ENCODE assay signal across 8 cellular contexts in the genomic region with DNA sequence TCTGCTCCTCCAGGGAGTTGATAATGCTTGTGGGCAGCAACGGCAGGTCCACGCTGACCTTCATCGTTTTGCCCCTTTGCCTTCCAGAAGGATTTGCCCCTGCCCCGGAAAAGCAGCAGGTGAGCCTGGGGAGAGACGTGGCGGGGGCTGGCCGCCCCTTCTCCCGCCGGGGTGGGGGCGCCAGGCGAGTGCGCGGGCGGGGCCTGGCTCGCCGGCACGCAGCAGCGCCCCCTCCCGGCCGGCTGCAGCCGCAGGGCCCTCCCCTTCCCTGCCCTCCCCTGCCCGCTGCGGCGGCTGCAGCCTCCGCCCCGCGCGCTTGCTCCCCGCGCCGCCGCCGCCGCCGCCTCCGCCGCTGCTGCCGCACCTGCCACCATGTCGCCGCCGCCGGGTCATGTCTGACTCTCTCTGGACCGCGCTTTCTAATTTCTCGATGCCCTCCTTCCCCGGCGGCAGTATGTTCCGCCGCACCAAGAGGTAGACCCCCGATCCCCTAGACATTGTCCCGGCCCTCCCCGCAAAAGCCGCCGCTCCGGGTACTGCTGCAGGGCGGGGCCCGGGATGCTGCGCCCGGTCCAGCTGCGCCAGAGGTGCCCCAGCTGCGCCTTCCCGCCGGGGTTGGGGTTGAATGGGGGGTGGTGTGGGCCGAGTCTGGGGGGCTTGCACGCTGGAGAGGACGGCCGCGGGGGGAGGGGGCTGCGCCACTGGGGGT. TPM values are rescaled to one million over a fixed set of nuclear protein-coding genes. Genes with fewer than 3 reads are reported as not detected.
A peak's percentile ranks its signal among the peaks of the same experiment; 100 is the strongest.
DNase-seq lines count a peak whose midpoint lies in the region; ATAC-seq and TF ChIP-seq lines count a peak whose summit lies in the region.

A gene (plus strand): TSS at position 334 of the 709 bp plus-strand sequence. CDS start 58 bp downstream, at position 392.

- H4K20me1 ChIP-seq in H9 (ENCODE audit: control insufficient read depth, insufficient read depth, insufficient read length) = no peaks in the 10 kb centered on the region

- no peak for ATAC-seq in GM21737 (IDR thresholded peaks at IDR 0.05; ENCODE audit: unreplicated experiment)
- ATAC-seq in HG02678 (IDR thresholded peaks at IDR 0.05; ENCODE audit: unreplicated experiment) = no peak

- H3K4me1 ChIP-seq in H9 (ENCODE audit: insufficient read depth, low read length) (peaks cover 2% of the 10 kb centered on the region; the same call in 1 of the 2 replicates), NT2/D1 (ENCODE audit: insufficient read depth, insufficient read length) (peaks cover 15% of the 10 kb centered on the region)

- H3K14ac ChIP-seq in H9 (ENCODE audit: insufficient read depth, low read length) = 0 out of 2 replicates have a peak within 1 kb of the TSS, but pooled peaks have one; percentile 41

- H3K27ac Mint-ChIP-seq in H9 = peak within 1 kb of the TSS in 2 of 3 experiments; percentile 36 to 40; a peak in 2 of 7 replicates

- no peak within 1 kb of the TSS for H3K27ac ChIP-seq in H9 (ENCODE audit: insufficient read length, low read depth, low read length)

- WGBS in H9 (ENCODE audit: extremely low coverage, insufficient read length, low lambda C conversion rate) = no CpG with 5 or more reads among the region's 69 CpGs

- no peak within 1 kb of the TSS for H2BK15ac ChIP-seq in H9 (ENCODE audit: low read depth, low read length)

- no peak within 1 kb of the TSS for H2BK5ac ChIP-seq in H9 (ENCODE audit: insufficient read length, low read length)

- H3K27me3 ChIP-seq in H9 (ENCODE audit: insufficient read depth, low read length) (peaks cover 3% of the 10 kb centered on the region; the same call in 1 of the 2 replicates), NT2/D1 (ENCODE audit: insufficient read depth, insufficient read length) (peaks cover 38% of the 10 kb centered on the region)

- H3K23ac ChIP-seq in H9 (ENCODE audit: insufficient read length, low read depth, low read length) = no peak within 1 kb of the TSS

- H3K4me3 Mint-ChIP-seq in H9 = peak within 1 kb of the TSS; percentile 81 to 91

- H4K5ac ChIP-seq in H9 (ENCODE audit: insufficient read length, low read depth, low read length) = no peak within 1 kb of the TSS

- H3K79me2 ChIP-seq in H9 (ENCODE audit: insufficient read depth, low read length) = no peaks in the 10 kb centered on the region

- intact Hi-C loops in head of caudate nucleus (cut with DNase I) = no loop called here

- no peak within 1 kb of the TSS for H3T11ph ChIP-seq in H9 (ENCODE audit: low read length)

- H3K4ac ChIP-seq in H9 (ENCODE audit: low read depth, low read length) = no peak within 1 kb of the TSS

- H3K79me1 ChIP-seq in H9 (ENCODE audit: insufficient read depth, low read depth, low read length, poor library complexity, severe bottlenecking) = no peaks in the 10 kb centered on the region

- H3K56ac ChIP-seq in H9 (ENCODE audit: insufficient read length, low read depth, low read length) = no peak within 1 kb of the TSS

- no peak within 1 kb of the TSS for H2BK120ac ChIP-seq in H9 (ENCODE audit: low read depth, low read length, poor library complexity, severe bottlenecking)

- DNase-seq in Ammon's horn (ENCODE audit: low spot score) (peak; percentile 70), H9 (peak; percentile 65), NT2/D1 (ENCODE audit: low read depth, low spot score) (no peak), head of caudate nucleus (peak in 37 of 42 donors; percentile 26 to 78 (median 58)), putamen (ENCODE audit: low spot score) (peak; percentile 25)
- DNase-seq in activated naive CD4-positive, alpha-beta T cell treated with Interleukin-2 at 50 U/mL for 16 hours = peak; percentile 54

- TF ChIP-seq CTCF in H9 (conservative IDR thresholded peaks at IDR 0.05) = peak; percentile 73

- H4K91ac ChIP-seq in H9 (ENCODE audit: insufficient read length, low read depth, low read length) = no peak within 1 kb of the TSS

- peaks cover 43 to 44% of the 10 kb centered on the region in 2 experiments for H3K4me1 Mint-ChIP-seq in H9

- H2AFZ ChIP-seq in H9 (ENCODE audit: low read length) = no peak within 1 kb of the TSS

- H3K36me3 Mint-ChIP-seq in H9 (ENCODE audit: insufficient read depth in 1 of 3, low read depth in 3 of 3) = peaks cover 0 to 8% (median 8%) of the 10 kb centered on the region in 3 experiments; a peak in 6 of 7 replicates

- H2AK5ac ChIP-seq in H9 (ENCODE audit: insufficient read length, low read length) = no peak within 1 kb of the TSS

- no peaks in the 10 kb centered on the region; a peak in 1 of 5 replicates for H3K9me3 Mint-ChIP-seq in H9

- no peak within 1 kb of the TSS for H3K18ac ChIP-seq in H9 (ENCODE audit: insufficient read length, low read depth, low read length)

- H3K36me3 ChIP-seq in NT2/D1 (ENCODE audit: insufficient read depth, insufficient read length, low read length) = no peaks in the 10 kb centered on the region

- H3K9me3 ChIP-seq in H9 (ENCODE audit: control insufficient read depth, low read depth, low read length) = no peaks in the 10 kb centered on the region
- H3K9me3 ChIP-seq in NT2/D1 (ENCODE audit: insufficient read depth, low read length) = no peaks in the 10 kb centered on the region

- H2BK12ac ChIP-seq in H9 (ENCODE audit: insufficient read length, low read depth, low read length) = no peak within 1 kb of the TSS

- H3K9ac ChIP-seq in H9 (ENCODE audit: extremely low read depth, insufficient read length, low read length) = no peak within 1 kb of the TSS
- peak within 1 kb of the TSS; percentile 65 for H3K9ac ChIP-seq in NT2/D1 (ENCODE audit: insufficient read length, low read depth)

- H3K4me2 ChIP-seq in H9 (ENCODE audit: insufficient read depth, insufficient read length, low read length) = peak within 1 kb of the TSS; percentile 52

- H3K4me3 ChIP-seq in NT2/D1 (ENCODE audit: insufficient read length, low read depth) = peak within 1 kb of the TSS; percentile 45

- peaks cover 26% of the 10 kb centered on the region for H3K27me3 Mint-ChIP-seq in H9 (ENCODE audit: low read depth)

- H2BK20ac ChIP-seq in H9 (ENCODE audit: low read depth, low read length, poor library complexity, severe bottlenecking) = no peak within 1 kb of the TSS

- no peak within 1 kb of the TSS for H4K8ac ChIP-seq in H9 (replicated peaks; ENCODE audit: insufficient read length, low read depth, low read length)

- H3K23me2 ChIP-seq in H9 (ENCODE audit: insufficient read length, low read depth, low read length, poor library complexity, severe bottlenecking) = peaks cover 10% of the 10 kb centered on the region

RNA-seq across cellular contexts. Expression of the gene that starts here (rescaled TPM):
- 11.8 and 15.1 TPM in 2 replicates for total RNA-seq in H9 (2021)
